26 cellular contexts compared by ENCODE assay signal in genomic region chr7:155935005-155935557, GRCh38.
"Had no signal": no experiment of that assay in that cellular context is flagged by ENCODE, and none has a peak within 500 bp of the region (broad histone marks: within the 10 kb centered on the region; RNA-seq: fewer than 3 reads in every experiment).

No MANE protein-coding gene starts in this region.

- H3K9me3 ChIP-seq: adrenal gland, ascending aorta, neutrophil, vagina had no signal

- ATAC-seq: gastroesophageal sphincter, sciatic nerve had no signal

- H3K36me3 Mint-ChIP-seq: brain, type B pancreatic cell had no signal

- H3K27ac ChIP-seq: adrenal gland, ascending aorta, coronary artery, dorsolateral prefrontal cortex, gastroesophageal sphincter, hepatocyte, left ventricle myocardium inferior, neutrophil, skin epidermis, vagina had no signal

- H3K27ac Mint-ChIP-seq: activated naive CD8-positive, alpha-beta T cell treated with anti-CD3 and anti-CD28 coated beads for 36 hours; brain; nephron progenitor cell; stimulated activated naive CD8-positive, alpha-beta T cell treated with anti-CD3 and anti-CD28 coated beads, Interleukin-15, Interleukin-2, amounts not matched to agents 100 ng/mL and 50 ng/mL, for 24 hours; type B pancreatic cell had no signal

- H3K4me3 Mint-ChIP-seq: activated naive CD8-positive, alpha-beta T cell treated with anti-CD3 and anti-CD28 coated beads for 36 hours; activated T-cell treated with anti-CD3 and anti-CD28 coated beads, Interleukin-2, amount 50 U/mL, for 4 hours; brain; nephron progenitor cell; stimulated activated naive CD8-positive, alpha-beta T cell treated with anti-CD3 and anti-CD28 coated beads, Interleukin-15, Interleukin-2, amounts not matched to agents 100 ng/mL and 50 ng/mL, for 24 hours; type B pancreatic cell had no signal

- H3K4me1 Mint-ChIP-seq: activated naive CD8-positive, alpha-beta T cell treated with anti-CD3 and anti-CD28 coated beads for 36 hours; brain; nephron progenitor cell had no signal

- H3K36me3 ChIP-seq: adrenal gland, ascending aorta, gastroesophageal sphincter, left ventricle myocardium inferior, neutrophil, vagina had no signal

- H3K27me3 ChIP-seq: adrenal gland, ascending aorta, hepatocyte, neutrophil, vagina had no signal

- DNase-seq: activated CD4-positive, alpha-beta T cell treated with anti-CD3 and anti-CD28 coated beads for 4 hours; activated CD4-positive, alpha-beta T cell treated with anti-CD3 and anti-CD28 coated beads, Interleukin-2, amount 50 U/mL, for 48 hours; activated CD4-positive, CD25-positive, alpha-beta regulatory T cell; activated naive CD4-positive, alpha-beta T cell; activated naive CD8-positive, alpha-beta T cell treated with anti-CD3 and anti-CD28 coated beads for 36 hours; activated T-cell treated with anti-CD3 and anti-CD28 coated beads, Interleukin-2, amount 50 U/mL, for 4 hours; dorsolateral prefrontal cortex; effector memory CD4-positive, alpha-beta T cell; left ventricle myocardium inferior; nephron progenitor cell; stimulated activated CD4-positive, alpha-beta T cell treated with anti-CD3 and anti-CD28 coated beads, Interleukin-12 subunit alpha, Interleukin-12 subunit beta, amount 100 ng/mL, for 4 hours; stimulated activated CD4-positive, alpha-beta T cell treated with anti-CD3 and anti-CD28 coated beads, Interleukin-4, amount 100 ng/mL, for 1 hour; substantia nigra had no signal

- H3K4me1 ChIP-seq: adrenal gland, ascending aorta, gastroesophageal sphincter, left ventricle myocardium inferior, vagina had no signal

- H3K4me3 ChIP-seq: adrenal gland, ascending aorta, coronary artery, dorsolateral prefrontal cortex, gastroesophageal sphincter, hepatocyte, left ventricle myocardium inferior, lung, skin epidermis, vagina had no signal
